27 cellular contexts compared by ENCODE assay signal in the genomic region with DNA sequence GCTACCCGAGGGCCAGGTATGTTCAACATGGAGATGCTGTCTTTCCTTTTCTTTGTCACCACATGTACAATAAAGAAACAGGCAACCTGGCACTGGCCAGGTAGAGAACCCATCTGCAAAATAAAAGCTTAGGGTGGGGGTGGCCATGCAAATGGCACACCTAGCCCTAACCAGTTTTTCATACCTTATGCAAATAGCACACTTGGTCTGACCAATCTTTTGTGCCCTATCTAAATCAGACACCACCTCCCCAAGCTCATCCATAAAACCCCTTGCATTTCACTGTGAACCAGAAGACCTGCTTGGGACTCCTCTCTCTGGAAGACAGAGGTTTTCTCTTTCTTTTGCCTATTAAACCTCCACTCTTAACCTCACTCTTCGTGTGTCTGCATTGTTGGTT. TPM values are rescaled to one million over a fixed set of nuclear protein-coding genes. Genes with fewer than 3 reads are reported as not detected.
DNase-seq lines count a peak whose midpoint lies in the region; FAIRE-seq and TF ChIP-seq lines count a peak whose summit lies in the region.
"Had no signal": no experiment of that assay in that cellular context is flagged by ENCODE, and none has a peak within 500 bp of the region (broad histone marks: within the 10 kb centered on the region; RNA-seq: fewer than 3 reads in every experiment).

No MANE protein-coding gene starts in this region.

- H3K79me1 ChIP-seq in H1 (ENCODE audit: low read depth, low read length): no peaks in the 10 kb centered on the region; the same call in 1 of the 2 replicates

- no peak for TF ChIP-seq RAD21 in H1 (IDR thresholded peaks at IDR 0.05 in 1 of 2, conservative IDR thresholded peaks at IDR 0.05 in 1 of 2; ENCODE audit: low read depth in 2 of 2, low read length in 2 of 2)

- H3K23me2 ChIP-seq in H1 (ENCODE audit: low read depth, low read length): no peaks in the 10 kb centered on the region

- H2BK20ac ChIP-seq in H1 (ENCODE audit: low read length): no peak overlapping the region

- H3K9ac ChIP-seq in H1 (replicated peaks in 1 of 4; ENCODE audit: extremely low read depth in 1 of 4, low read depth in 3 of 4, low read length in 3 of 4): no peak overlapping the region

- peaks cover 0 to 7% of the 10 kb centered on the region in 2 experiments for H4K20me1 ChIP-seq in H1 (replicated peaks in 1 of 2; ENCODE audit: control insufficient read depth in 1 of 2, insufficient read depth in 2 of 2, low read length in 2 of 2)

- POLR2A ChIA-PET in H1 (lab: Charles Lee; ENCODE audit: partially characterized antibody): interaction anchor here (0.7 to 1.8 kb wide), 9 partner anchors 9 to 127 kb away, joined by 3 to 7 read pairs (median 4); no protein-coding TSS in a partner anchor

- TF ChIP-seq CTCF in H1 (IDR thresholded peaks at IDR 0.05; ENCODE audit: control extremely low read depth in 1 of 3, insufficient read depth in 1 of 3, low read depth in 1 of 3, low read length in 3 of 3): no peak

- H3K9me3 ChIP-seq in H1 (ENCODE audit: insufficient read depth in 2 of 2, low read depth in 1 of 2, low read length in 1 of 2): no peaks in the 10 kb centered on the region
- H3K9me3 ChIP-seq: thoracic aorta, vagina had no signal

- CTCF ChIA-PET in H1 (lab: Charles Lee; ENCODE audit: partially characterized antibody): interaction anchor here (1.0 to 2.2 kb wide), 5 partner anchors 8 to 120 kb away, joined by 3 to 10 read pairs (median 5); no protein-coding TSS in a partner anchor

- no peak for TF ChIP-seq POLR2A in H1 (IDR thresholded peaks at IDR 0.05; ENCODE audit: control extremely low read depth in 1 of 2, low read depth in 2 of 2, low read length in 2 of 2)

- H4K91ac ChIP-seq in H1 (replicated peaks; ENCODE audit: insufficient read length, low read length): peak overlapping the region; percentile 15

- H2BK120ac ChIP-seq in H1 (replicated peaks; ENCODE audit: low read depth, low read length): no peak overlapping the region

- H3K4me3 ChIP-seq in H1 (ENCODE audit: extremely low read depth in 1 of 4, insufficient read depth in 2 of 4, low read depth in 3 of 4, low read length in 4 of 4): peak overlapping the region in 1 of 4 experiments; percentile 7; a peak in 1 of 8 replicates
- H3K4me3 ChIP-seq: cardiac muscle cell, lung, skin epidermis, thoracic aorta, vagina had no signal

- peaks cover 0 to 18% of the 10 kb centered on the region in 2 experiments; a peak in 2 of 4 replicates for H3K79me2 ChIP-seq in H1 (ENCODE audit: control insufficient read depth in 1 of 2, insufficient read depth in 2 of 2, low read length in 2 of 2)

- H4K8ac ChIP-seq in H1 (ENCODE audit: extremely low read depth, insufficient read depth, low read length): no peak overlapping the region

- no peak overlapping the region for H3K56ac ChIP-seq in H1 (replicated peaks; ENCODE audit: insufficient read length, low read depth, low read length)

- H3K36me3 ChIP-seq in H1 (ENCODE audit: control insufficient read depth in 2 of 4, insufficient read depth in 4 of 4, low read length in 3 of 4): no peaks in the 10 kb centered on the region
- H3K36me3 ChIP-seq: cardiac muscle cell, thoracic aorta, vagina had no signal

- no peak overlapping the region for H3K14ac ChIP-seq in H1 (ENCODE audit: insufficient read length)

- peak; percentile 79 for FAIRE-seq in H1 (lab: Jason Lieb, UNC)
- FAIRE-seq: GM12892 had no signal

- H2BK15ac ChIP-seq in H1 (ENCODE audit: low read length): no peak overlapping the region

- DNase-seq in DMS153 (lab: John Stamatoyannopoulos, UW): peak; percentile 58
- no peak for DNase-seq in DMS153 treated with DMSO at 0.1 percent for 48 hours (lab: John Stamatoyannopoulos, UW; ENCODE audit: unreplicated experiment)
- peak; percentile 97 for DNase-seq in NCI-H146 (lab: John Stamatoyannopoulos, UW)
- DNase-seq in NCI-H526 (lab: John Stamatoyannopoulos, UW): peak; percentile 89 to 90
- DNase-seq in H1 (ENCODE audit: low read depth in 1 of 2, low spot score in 2 of 2): peak in 1 of 2 experiments; percentile 3
- DNase-seq in kidney tubule cell (ENCODE audit: low spot score): no peak
- DNase-seq in central memory CD4-positive, alpha-beta T cell: no peak
- DNase-seq in activated T-cell treated with anti-CD3 and anti-CD28 coated beads for 4 hours: no peak
- DNase-seq: 8988T; activated CD4-positive, alpha-beta memory T cell treated with anti-CD3 and anti-CD28 coated beads for 36 hours; activated CD4-positive, CD25-positive, alpha-beta regulatory T cell treated with anti-CD3 and anti-CD28 coated beads, Interleukin-2, amount 50 U/mL, for 72 hours; activated CD8-positive, alpha-beta memory T cell treated with anti-CD3 and anti-CD28 coated beads, Interleukin-2, amount 50 U/mL, for 4 hours; activated naive CD8-positive, alpha-beta T cell treated with anti-CD3 and anti-CD28 coated beads for 36 hours; aorta; cortex of kidney; foreskin fibroblast; head of caudate nucleus; IMR-90; kidney glomerular epithelial cell; stimulated activated naive CD8-positive, alpha-beta T cell treated with anti-CD3 and anti-CD28 coated beads, Interleukin-15, Interleukin-2, amounts not matched to agents 100 U/mL and 50 U/mL, for 24 hours had no signal

- no peak overlapping the region for H2BK12ac ChIP-seq in H1 (ENCODE audit: low read depth, low read length)

- H3K27me3 ChIP-seq in H1 (replicated peaks in 1 of 4; ENCODE audit: control insufficient read depth in 3 of 4, extremely low read depth in 1 of 4, insufficient read depth in 3 of 4, low read length in 3 of 4): no peaks in the 10 kb centered on the region
- H3K27me3 ChIP-seq: cardiac muscle cell, vagina had no signal

- H2AK5ac ChIP-seq in H1 (ENCODE audit: low read depth, low read length): no peak overlapping the region

- no peak overlapping the region for H3K23ac ChIP-seq in H1 (ENCODE audit: insufficient read length)

- WGBS in H1 (ENCODE audit: extremely low coverage in 1 of 2, insufficient coverage in 1 of 2, insufficient read length in 1 of 2, insufficient replicate concordance in 2 of 2, low coverage in 1 of 2, low lambda C conversion rate in 2 of 2, missing lambda C conversion rate in 1 of 2), 2 experiments: 57% methylated on average over 2 of the region's 2 CpGs; no CpG with 5 or more reads in 1 of the 2 experiments

- TF ChIP-seq EP300 in H1 (IDR thresholded peaks at IDR 0.05; ENCODE audit: borderline replicate concordance in 1 of 2, low read depth in 2 of 2, low read length in 2 of 2): no peak

- peak overlapping the region; percentile 27 to 53; a peak in 2 of 4 replicates for H3K4me2 ChIP-seq in H1 (ENCODE audit: insufficient read depth in 1 of 2, low read depth in 2 of 2, low read length in 2 of 2)

- no peak overlapping the region for H4K5ac ChIP-seq in H1 (ENCODE audit: insufficient read length, low read depth, low read length)

- H2BK5ac ChIP-seq in H1 (ENCODE audit: low read depth, low read length): no peak overlapping the region

- H2AFZ ChIP-seq in H1 (ENCODE audit: low read length): no peak overlapping the region

- H3K4me1 ChIP-seq in H1 (replicated peaks in 1 of 4; ENCODE audit: control insufficient read depth in 3 of 4, insufficient read depth in 4 of 4, low read length in 3 of 4): peaks cover 8 to 29% (median 14%) of the 10 kb centered on the region in 4 experiments
- H3K4me1 ChIP-seq: vagina had no signal

- H3K4ac ChIP-seq in H1 (replicated peaks; ENCODE audit: insufficient read length, low read depth, low read length): no peak overlapping the region

- no peak overlapping the region for H3K18ac ChIP-seq in H1 (ENCODE audit: extremely low read depth, low read length)

- no peak overlapping the region for H3K27ac ChIP-seq in H1 (ENCODE audit: low read depth, low read length)
- H3K27ac ChIP-seq: cardiac muscle cell, skin epidermis, thoracic aorta, vagina had no signal

TF ChIP-seq in H1, 55 proteins besides CTCF, POLR2A, EP300 and RAD21:
- TF ChIP-seq SIX5 (IDR thresholded peaks at IDR 0.05; ENCODE audit: low read depth, low read length) (no peak), CHD2 (IDR thresholded peaks at IDR 0.05; ENCODE audit: low read length) (no peak), MAFK (IDR thresholded peaks at IDR 0.05; ENCODE audit: low read depth, low read length) (no peak), NRF1 (IDR thresholded peaks at IDR 0.05; ENCODE audit: low read depth, low read length) (no peak), ZNF274 (IDR thresholded peaks at IDR 0.05; ENCODE audit: borderline replicate concordance, extremely low read depth, low read length) (no peak), ASH2L (IDR thresholded peaks at IDR 0.05; ENCODE audit: low read length) (no peak), CREB1 (IDR thresholded peaks at IDR 0.05) (no peak), FOSL1 (IDR thresholded peaks at IDR 0.05; ENCODE audit: insufficient read depth, low read depth, low read length) (no peak), BRCA1 (IDR thresholded peaks at IDR 0.05; ENCODE audit: low read depth, low read length) (no peak)
- TF ChIP-seq, protein P1, sequence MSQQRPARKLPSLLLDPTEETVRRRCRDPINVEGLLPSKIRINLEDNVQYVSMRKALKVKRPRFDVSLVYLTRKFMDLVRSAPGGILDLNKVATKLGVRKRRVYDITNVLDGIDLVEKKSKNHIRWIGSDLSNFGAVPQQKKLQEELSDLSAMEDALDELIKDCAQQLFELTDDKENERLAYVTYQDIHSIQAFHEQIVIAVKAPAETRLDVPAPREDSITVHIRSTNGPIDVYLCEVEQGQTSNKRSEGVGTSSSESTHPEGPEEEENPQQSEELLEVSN (IDR thresholded peaks at IDR 0.05): no peak

RNA-seq across cellular contexts. Expression of a gene that starts 33.9 kb away (rescaled TPM):
- total RNA-seq in H1 (2021; fragmentation: NEBNext Ultra II Directional; extraction: Animal tissue kit (Norgen Biotek cat#: 25700)): 13.4 and 13.6 TPM in 2 replicates
- 2.4 and 3.2 TPM in 2 replicates for polyA plus RNA-seq in H1 (2011; rRNA removed)
- 4.9 TPM for polyA plus RNA-seq in H1 (2011; cell fraction: cytosol; rRNA removed)
- polyA plus RNA-seq in H1 (2011; cell fraction: nucleus; rRNA removed): 22.7 TPM
- 7.6 to 10.9 TPM (median 10.5 TPM) in 4 replicates for polyA plus RNA-seq in H1 (2012, experiment 1 of 2)
- 0.52 TPM for polyA plus RNA-seq in H1 (2012, experiment 2 of 2)
- polyA plus RNA-seq in H1 (2013, experiment 1 of 2): 13.6 TPM
- 13.7 TPM for polyA plus RNA-seq in H1 (2013, experiment 2 of 2)
- 15.7 and 26.1 TPM in 2 replicates for polyA minus RNA-seq in H1 (2011; rRNA and poly(A)+ RNA removed)
- 8.4 TPM for polyA minus RNA-seq in H1 (2011; cell fraction: cytosol; rRNA and poly(A)+ RNA removed)
- 41.8 TPM for polyA minus RNA-seq in H1 (2011; cell fraction: nucleus; rRNA and poly(A)+ RNA removed)
- total RNA-seq: renal cortical epithelial cell had no signal
- polyA plus RNA-seq: IMR-90 had no signal

Comparison
In these comparisons a context has a peak if more than half of its experiments do, and no peak if none do; other contexts are left out.
1. DNase-seq: peak in DMS153 (single experiment), NCI-H146 (single experiment) and NCI-H526 (2 of 2); none in DMS153 treated with DMSO at 0.1 percent for 48 hours (single experiment), kidney tubule cell (single experiment), central memory CD4-positive, alpha-beta T cell (single experiment) and activated T-cell treated with anti-CD3 and anti-CD28 coated beads for 4 hours (single experiment).